Comparison of ENCODE assay signal across 9 cellular contexts in genomic region chr15:63598467-63599400, GRCh38. TPM values are rescaled to one million over a fixed set of nuclear protein-coding genes. Genes with fewer than 3 reads are reported as not detected.
DNase-seq lines count a peak whose midpoint lies in the region; ATAC-seq and TF ChIP-seq lines count a peak whose summit lies in the region.
"Had no signal": no experiment of that assay in that cellular context is flagged by ENCODE, and none has a peak within 500 bp of the region (broad histone marks: within the 10 kb centered on the region; RNA-seq: fewer than 3 reads in every experiment).

No MANE protein-coding gene starts in this region.

- no peaks in the 10 kb centered on the region for H3K9me3 ChIP-seq in cardiac muscle cell (ENCODE audit: low read depth)
- no peaks in the 10 kb centered on the region for H3K9me3 ChIP-seq in uterus
- H3K9me3 ChIP-seq in effector memory CD4-positive, alpha-beta T cell (ENCODE audit: control insufficient read depth, low read length) = no peaks in the 10 kb centered on the region

- H3K4me3 Mint-ChIP-seq in chondrocyte (ENCODE audit: unreplicated experiment) (peak overlapping the region; percentile 67), naive B cell (peak overlapping the region; percentile 68 to 97 (median 88))

- ATAC-seq in Right ventricle myocardium inferior = no peak
- no peak for ATAC-seq in naive B cell (ENCODE audit: low read depth in 2 of 2)

- H3K27ac Mint-ChIP-seq in chondrocyte (ENCODE audit: unreplicated experiment) (peak overlapping the region; percentile 90), naive B cell (peak overlapping the region; percentile 88 to 98 (median 96))

- peak in 1 of 2 donors; percentile 9 for TF ChIP-seq POLR2A in uterus (IDR thresholded peaks at IDR 0.05)

- peaks cover 8% of the 10 kb centered on the region for H3K27me3 ChIP-seq in cardiac muscle cell
- H3K27me3 ChIP-seq in uterus = no peaks in the 10 kb centered on the region
- no peaks in the 10 kb centered on the region for H3K27me3 ChIP-seq in effector memory CD4-positive, alpha-beta T cell (replicated peaks; ENCODE audit: control insufficient read depth, insufficient read depth, low read length, poor library complexity, severe bottlenecking)

- H3K4me1 ChIP-seq in cardiac muscle cell (ENCODE audit: low read depth) (peaks cover 51% of the 10 kb centered on the region), uterus (peaks cover 0 to 3% of the 10 kb centered on the region in 2 donors)
- peaks cover 23% of the 10 kb centered on the region for H3K4me1 ChIP-seq in effector memory CD4-positive, alpha-beta T cell (ENCODE audit: control insufficient read depth, insufficient read depth, low read length, poor library complexity, severe bottlenecking)

- TF ChIP-seq CTCF in cardiac muscle cell (IDR thresholded peaks at IDR 0.05; ENCODE audit: low read depth, low read length) = no peak
- TF ChIP-seq CTCF in chondrocyte (IDR thresholded peaks at IDR 0.05) = no peak
- TF ChIP-seq CTCF in uterus (IDR thresholded peaks at IDR 0.05) = no peak

- H3K9me3 Mint-ChIP-seq in chondrocyte (ENCODE audit: low read depth) (no peaks in the 10 kb centered on the region), naive B cell (no peaks in the 10 kb centered on the region)

- no peak overlapping the region for H3K4me3 ChIP-seq in cardiac muscle cell
- H3K4me3 ChIP-seq in uterus = peak overlapping the region; percentile 23 to 46
- H3K4me3 ChIP-seq in effector memory CD4-positive, alpha-beta T cell (ENCODE audit: insufficient read depth, low read depth, low read length, poor library complexity, severe bottlenecking) = no peak overlapping the region

- intact Hi-C loops in Right ventricle myocardium inferior (cut with DNase I) (loop anchor here (1.0 to 5.0 kb wide), 3 partner anchors 94 to 131 kb away; partner anchors contain the start of gene USP3), uterus (cut with DNase I; ENCODE audit: low total_unique reads) (loop anchor here (10.0 kb wide), 1 partner anchor 94 kb away; the partner anchor contains the start of gene USP3)

- H3K4me1 Mint-ChIP-seq in chondrocyte (ENCODE audit: low read depth) (peaks cover 54% of the 10 kb centered on the region), naive B cell (peaks cover 67 to 88% (median 76%) of the 10 kb centered on the region in 3 donors)

- H3K36me3 ChIP-seq in cardiac muscle cell (no peaks in the 10 kb centered on the region), uterus (no peaks in the 10 kb centered on the region)
- no peaks in the 10 kb centered on the region for H3K36me3 ChIP-seq in effector memory CD4-positive, alpha-beta T cell (ENCODE audit: control insufficient read depth, insufficient read depth, low read length)

- H3K27ac ChIP-seq in cardiac muscle cell (no peak overlapping the region), uterus (peak overlapping the region; percentile 84 to 93)
- H3K27ac ChIP-seq in effector memory CD4-positive, alpha-beta T cell (ENCODE audit: insufficient read depth, low read length, poor library complexity, severe bottlenecking) = no peak overlapping the region

- H3K36me3 Mint-ChIP-seq in chondrocyte (ENCODE audit: low read depth) (peaks cover under 1% of the 10 kb centered on the region), naive B cell (no peaks in the 10 kb centered on the region)

- H3K27me3 Mint-ChIP-seq in chondrocyte (ENCODE audit: low read depth) (no peaks in the 10 kb centered on the region), naive B cell (no peaks in the 10 kb centered on the region)

- DNase-seq in cardiac muscle cell (ENCODE audit: low read depth in 1 of 2, low spot score in 1 of 2) (peak; percentile 9 to 76), Right ventricle myocardium inferior (ENCODE audit: missing footprints) (no peak), chondrocyte (ENCODE audit: low spot score) (no peak), naive B cell (no peak), uterus (peak; percentile 56 to 69), SHP77 treated with DMSO at 0.1 percent for 48 hours (lab: John Stamatoyannopoulos, UW) (no peak), kidney glomerular epithelial cell (lab: John Stamatoyannopoulos, UW) (no peak)
- no peak for DNase-seq in effector memory CD4-positive, alpha-beta T cell
- DNase-seq: DMS79 had no signal

RNA-seq across cellular contexts. Expression of gene FBXL22, which starts 1.5 kb away (rescaled TPM):
- total RNA-seq in cardiac muscle cell (14.4 and 20.5 TPM in 2 replicates), Right ventricle myocardium inferior (33.2 TPM), chondrocyte (2.8 to 3.9 TPM (median 2.9 TPM) in 3 replicates), uterus (10 to 100 TPM in 3 of 4 donors, 1 to 10 TPM in 1; 5.0 to 44.1 (median 25.2) TPM)
- polyA plus RNA-seq in cardiac muscle cell (19.0 and 26.5 TPM in 2 replicates), naive B cell (ENCODE audit: low read depth in 6 of 6) (under 1 TPM in 5 of 6 donors, not detected in 1; 0.37 to 0.91 (median 0.48) TPM)

Comparison
In these comparisons a context has a peak if more than half of its experiments do, and no peak if none do; other contexts are left out.
1. DNase-seq: peak in cardiac muscle cell (2 of 2) and uterus (2 of 2); none in Right ventricle myocardium inferior (single experiment), chondrocyte (single experiment), naive B cell (single experiment), effector memory CD4-positive, alpha-beta T cell (0 of 3), SHP77 treated with DMSO at 0.1 percent for 48 hours (single experiment) and kidney glomerular epithelial cell (single experiment).
2. H3K27ac ChIP-seq: peak in uterus (2 of 2); none in cardiac muscle cell (single experiment) and effector memory CD4-positive, alpha-beta T cell (single experiment).
3. H3K4me3 ChIP-seq: peak in uterus (2 of 2); none in cardiac muscle cell (single experiment) and effector memory CD4-positive, alpha-beta T cell (single experiment).